Comparison of ENCODE assay signal across 23 cellular contexts in genomic region chr7:99260395-99260794, GRCh38. TPM values are rescaled to one million over a fixed set of nuclear protein-coding genes. Genes with fewer than 3 reads are reported as not detected.
DNase-seq lines count a peak whose midpoint lies in the region; ATAC-seq, FAIRE-seq and TF ChIP-seq lines count a peak whose summit lies in the region.
"Had no signal": no experiment of that assay in that cellular context is flagged by ENCODE, and none has a peak within 500 bp of the region (broad histone marks: within the 10 kb centered on the region; RNA-seq: fewer than 3 reads in every experiment).

No MANE protein-coding gene starts in this region.

- FAIRE-seq in K562 (lab: Jason Lieb, UNC) (no peak), bronchial epithelial cell (lab: Jason Lieb, UNC) (peak; percentile 77)
- FAIRE-seq: A204.1, G401.6, GM12891, GM19239 had no signal

- no peak overlapping the region for H4K91ac ChIP-seq in neuronal stem cell (ENCODE audit: low read depth, low read length, poor library complexity)

- no peak for TF ChIP-seq RAD21 in K562 (CRISPR knock-in tag; conservative IDR thresholded peaks at IDR 0.05 in 1 of 2, IDR thresholded peaks at IDR 0.05 in 1 of 2)

- no peak overlapping the region for H3K23ac ChIP-seq in neuronal stem cell (ENCODE audit: low read depth, low read length, poor library complexity)

- intact Hi-C loops in K562 (cut with micrococcal nuclease): no loop called here

- POLR2A ChIA-PET in K562 (lab: Yijun Ruan, JAX): no interaction called here

- H3K4me2 ChIP-seq in K562 (ENCODE audit: insufficient read depth, low read length) (no peak overlapping the region), neuronal stem cell (ENCODE audit: insufficient read depth, low read length, poor library complexity, severe bottlenecking) (no peak overlapping the region)
- H3K4me2 ChIP-seq: BLaER1 had no signal

- H2BK12ac ChIP-seq in neuronal stem cell (ENCODE audit: low read length): no peak overlapping the region

- H3K27ac ChIP-seq in K562 (ENCODE audit: extremely low read depth, low read depth, low read length) (no peak overlapping the region), neuronal stem cell (replicated peaks; ENCODE audit: low read length) (no peak overlapping the region)
- H3K27ac ChIP-seq: BLaER1 had no signal

- H2AK5ac ChIP-seq in neuronal stem cell (ENCODE audit: low read depth, low read length): no peak overlapping the region

- H3K9me1 ChIP-seq in K562 (ENCODE audit: control insufficient read depth, insufficient read depth, low read length): no peaks in the 10 kb centered on the region

- CTCF ChIA-PET in K562 (lab: Yijun Ruan, JAX; ENCODE audit: low intra/inter-chr PET ratio): no interaction called here

- no TSS peak for BruUV-seq in K562 (replicated peaks; lab: Mats Ljungman, UMichigan)

- DNase-seq in K562 (ENCODE audit: extremely low read depth in 1 of 4, low spot score in 3 of 4) (no peak), bronchial epithelial cell (ENCODE audit: low read depth) (no peak), neuronal stem cell (ENCODE audit: low spot score) (no peak), DMS 273 treated with DMSO at 0.1 percent for 48 hours (lab: John Stamatoyannopoulos, UW) (no peak)
- DNase-seq: 8988T; ACHN; BE2C; C1 segment of cervical spinal cord; CD4-positive, alpha-beta memory T cell; CD4-positive, CD25-positive, alpha-beta regulatory T cell; CD8-positive, alpha-beta memory T cell; COR-L47; DMS79 treated with DMSO at 0.1 percent for 48 hours; GF-D8 had no signal

- no peak overlapping the region for H3K9ac ChIP-seq in K562 (ENCODE audit: insufficient read depth in 1 of 2, low read depth in 2 of 2, low read length in 2 of 2)
- no peak overlapping the region for H3K9ac ChIP-seq in neuronal stem cell (ENCODE audit: low read depth, low read length, poor library complexity)
- H3K9ac ChIP-seq: BLaER1 had no signal

- H4K20me1 ChIP-seq in K562 (replicated peaks; ENCODE audit: control insufficient read depth, insufficient read depth, low read length): no peaks in the 10 kb centered on the region
- H4K20me1 ChIP-seq: BLaER1 had no signal

- H3K79me1 ChIP-seq in neuronal stem cell (ENCODE audit: low read depth, low read length): no peaks in the 10 kb centered on the region

- no peak for TF ChIP-seq POLR2A in K562 (conservative IDR thresholded peaks at IDR 0.05)

- no peak overlapping the region for H3K4me3 ChIP-seq in K562
- no peak overlapping the region for H3K4me3 ChIP-seq in bronchial epithelial cell (ENCODE audit: low read depth, low read length)
- no peak overlapping the region for H3K4me3 ChIP-seq in neuronal stem cell (ENCODE audit: low read length in 2 of 2)
- H3K4me3 ChIP-seq: BLaER1 had no signal

- H3K4me1 ChIP-seq in K562 (replicated peaks in 1 of 2; ENCODE audit: control insufficient read depth in 2 of 2, insufficient read depth in 2 of 2, low read length in 2 of 2) (no peaks in the 10 kb centered on the region), neuronal stem cell (ENCODE audit: control insufficient read depth in 2 of 2, insufficient read depth in 1 of 2, low read depth in 1 of 2, low read length in 2 of 2) (no peaks in the 10 kb centered on the region)
- H3K4me1 ChIP-seq: BE2C had no signal

- no peak overlapping the region for H4K8ac ChIP-seq in neuronal stem cell (ENCODE audit: low read depth, low read length)

- H3K27me3 ChIP-seq in K562 (ENCODE audit: control insufficient read depth in 2 of 2, insufficient read depth in 2 of 2, low read length in 2 of 2) (peaks cover 0 to 49% of the 10 kb centered on the region in 2 experiments; a peak in 3 of 5 replicates), bronchial epithelial cell (ENCODE audit: control insufficient read depth, insufficient read depth, low read length) (no peaks in the 10 kb centered on the region), neuronal stem cell (ENCODE audit: control insufficient read depth in 3 of 3, insufficient read depth in 3 of 3, low read depth in 1 of 3, low read length in 3 of 3) (no peaks in the 10 kb centered on the region)
- H3K27me3 ChIP-seq: BE2C, BLaER1 had no signal

- H3K4ac ChIP-seq in neuronal stem cell (ENCODE audit: low read length): no peak overlapping the region

- ATAC-seq in K562 (no peak), GM18511 (IDR thresholded peaks at IDR 0.05; ENCODE audit: unreplicated experiment) (no peak)

- H3K14ac ChIP-seq in neuronal stem cell (ENCODE audit: low read length): peak overlapping the region; percentile 84

- H3K18ac ChIP-seq in neuronal stem cell (ENCODE audit: low read length): peak overlapping the region; percentile 54

- in situ Hi-C loops in K562 (cut with MboI): no loop called here

- H3K36me3 ChIP-seq in K562 (ENCODE audit: control insufficient read depth, insufficient read depth, low read length) (no peaks in the 10 kb centered on the region), bronchial epithelial cell (ENCODE audit: control insufficient read depth, insufficient read depth, low read length) (no peaks in the 10 kb centered on the region), neuronal stem cell (replicated peaks in 1 of 2; ENCODE audit: control insufficient read depth in 2 of 2, insufficient read depth in 2 of 2, low read length in 2 of 2) (no peaks in the 10 kb centered on the region)
- H3K36me3 ChIP-seq: BE2C, BLaER1 had no signal

- WGBS in K562 (ENCODE audit: insufficient coverage, low coverage, missing lambda C conversion rate): 0% methylated on average over 1 of the region's 1 CpG
- no CpG with 5 or more reads among the region's 1 CpG for WGBS in neuronal stem cell (ENCODE audit: extremely low coverage in 2 of 2, insufficient read length in 2 of 2, insufficient replicate concordance in 1 of 2), 2 donors

- no peak for TF ChIP-seq EP300 in K562 (IDR thresholded peaks at IDR 0.05; ENCODE audit: low read length)

- TF ChIP-seq CTCF in K562 (IDR thresholded peaks at IDR 0.05 in 2 of 3, conservative IDR thresholded peaks at IDR 0.05 in 1 of 3; ENCODE audit: insufficient read depth in 2 of 3, low read depth in 1 of 3, low read length in 3 of 3) (no peak), bronchial epithelial cell (IDR thresholded peaks at IDR 0.05; ENCODE audit: insufficient read depth, low read length, severe bottlenecking) (no peak)

- H2AFZ ChIP-seq in K562 (ENCODE audit: low read depth, low read length): no peak overlapping the region
- no peak overlapping the region for H2AFZ ChIP-seq in neuronal stem cell (ENCODE audit: low read length)

- no peak overlapping the region for H2BK120ac ChIP-seq in neuronal stem cell (ENCODE audit: low read depth, low read length)

- no peak overlapping the region for H2BK15ac ChIP-seq in neuronal stem cell (ENCODE audit: low read length)

- no peaks in the 10 kb centered on the region for H3K9me3 ChIP-seq in K562 (replicated peaks; ENCODE audit: control insufficient read depth, insufficient read depth, low read depth, low read length)
- peaks cover 0 to 3% of the 10 kb centered on the region in 2 donors for H3K9me3 ChIP-seq in neuronal stem cell (replicated peaks in 1 of 2; ENCODE audit: control insufficient read depth in 2 of 2, insufficient read depth in 1 of 2, low read depth in 1 of 2, low read length in 2 of 2)
- H3K9me3 ChIP-seq: BE2C, BLaER1 had no signal

- H3K79me2 ChIP-seq in K562 (ENCODE audit: control insufficient read depth, insufficient read depth, low read length): no peaks in the 10 kb centered on the region

- no peak overlapping the region for H2BK5ac ChIP-seq in neuronal stem cell (ENCODE audit: low read length)

TF ChIP-seq in K562, 482 proteins besides CTCF, POLR2A, EP300 and RAD21 (continues in another document):
- TF ChIP-seq BCOR (IDR thresholded peaks at IDR 0.05): peak; percentile 93
- TF ChIP-seq RUNX1 (IDR thresholded peaks at IDR 0.05; ENCODE audit: low read depth): no peak

RNA-seq across cellular contexts. Expression of gene MYH16, which starts 12.2 kb away (rescaled TPM):
- not detected in 2 replicates for total RNA-seq in K562 (2011; cell fraction: chromatin; rRNA removed; ENCODE audit: low replicate concordance)
- total RNA-seq in K562 (2011; cell fraction: nucleolus; rRNA removed): not detected in 2 replicates
- total RNA-seq in K562 (2011; cell fraction: nucleoplasm; rRNA removed): not detected in 2 replicates
- total RNA-seq in K562 (2014; rRNA removed): not detected in 2 replicates
- not detected in 2 replicates for total RNA-seq in K562 (2014; rRNA removed; fragmentation: Illumina TruSeq; extraction: Trizol)
- not detected in 2 replicates for total RNA-seq in K562 (2015; rRNA removed; fragmentation: Illumina TruSeq; extraction: Trizol)
- not detected in 2 replicates for total RNA-seq in K562 (2021)
- not detected in 2 replicates for polyA plus RNA-seq in K562 (2011; rRNA removed)
- polyA plus RNA-seq in K562 (2011; cell fraction: cytosol; rRNA removed): 0.01 TPM in 1 of 2 replicates, not detected in the other
- 0.27 TPM in 1 of 2 replicates, not detected in the other for polyA plus RNA-seq in K562 (2011; cell fraction: nucleus; rRNA removed)
- polyA plus RNA-seq in K562 (2012): 0.12 TPM in 1 of 2 replicates, not detected in the other
- polyA plus RNA-seq in K562 (2014; fragmentation: Illumina TruSeq; extraction: Trizol): not detected in 2 replicates
- polyA plus RNA-seq in K562 (2014; fragmentation: Nextera tagmentation; extraction: Ambion mirVana): not detected
- 0.09 and 0.23 TPM in 2 replicates for polyA plus RNA-seq in K562 (2014; rRNA removed)
- polyA minus RNA-seq in K562 (2011; rRNA and poly(A)+ RNA removed): not detected in 2 replicates
- not detected in 2 replicates for polyA minus RNA-seq in K562 (2011; cell fraction: cytosol; rRNA and poly(A)+ RNA removed)
- not detected in 2 replicates for polyA minus RNA-seq in K562 (2011; cell fraction: nucleus; rRNA and poly(A)+ RNA removed)
- total RNA-seq in bronchial epithelial cell: 0.26 and 0.53 TPM in 2 replicates
- polyA plus RNA-seq in neuronal stem cell (2013, experiment 1 of 2): not detected
- polyA plus RNA-seq in neuronal stem cell (2013, experiment 2 of 2): not detected
- total RNA-seq: A673; CD4-positive, alpha-beta memory T cell; CD4-positive, CD25-positive, alpha-beta regulatory T cell; CD8-positive, alpha-beta memory T cell had no signal
- polyA plus RNA-seq: AG04450; CD14-positive monocyte; CD4-positive, alpha-beta memory T cell; CD4-positive, CD25-positive, alpha-beta regulatory T cell; CD8-positive, alpha-beta memory T cell had no signal

RNA-seq across cellular contexts. Expression of gene KPNA7, which starts 52.5 kb away (rescaled TPM):
- total RNA-seq in K562 (2011; cell fraction: chromatin; rRNA removed; ENCODE audit: low replicate concordance): not detected in 2 replicates
- not detected in 2 replicates for total RNA-seq in K562 (2011; cell fraction: nucleolus; rRNA removed)
- not detected in 2 replicates for total RNA-seq in K562 (2011; cell fraction: nucleoplasm; rRNA removed)
- not detected in 2 replicates for total RNA-seq in K562 (2014; rRNA removed)
- not detected in 2 replicates for total RNA-seq in K562 (2014; rRNA removed; fragmentation: Illumina TruSeq; extraction: Trizol)
- total RNA-seq in K562 (2015; rRNA removed; fragmentation: Illumina TruSeq; extraction: Trizol): not detected in 2 replicates
- total RNA-seq in K562 (2021): not detected in 2 replicates
- not detected in 2 replicates for polyA plus RNA-seq in K562 (2011; rRNA removed)
- 0.07 TPM in 1 of 2 replicates, not detected in the other for polyA plus RNA-seq in K562 (2011; cell fraction: cytosol; rRNA removed)
- polyA plus RNA-seq in K562 (2011; cell fraction: nucleus; rRNA removed): not detected in 2 replicates
- not detected in 2 replicates for polyA plus RNA-seq in K562 (2012)
- not detected in 2 replicates for polyA plus RNA-seq in K562 (2014; fragmentation: Illumina TruSeq; extraction: Trizol)
- polyA plus RNA-seq in K562 (2014; fragmentation: Nextera tagmentation; extraction: Ambion mirVana): not detected
- polyA plus RNA-seq in K562 (2014; rRNA removed): not detected in 2 replicates
- not detected in 2 replicates for polyA minus RNA-seq in K562 (2011; rRNA and poly(A)+ RNA removed)
- polyA minus RNA-seq in K562 (2011; cell fraction: cytosol; rRNA and poly(A)+ RNA removed): not detected in 2 replicates
- polyA minus RNA-seq in K562 (2011; cell fraction: nucleus; rRNA and poly(A)+ RNA removed): not detected in 2 replicates
- total RNA-seq in bronchial epithelial cell: 0.77 and 1.8 TPM in 2 replicates
- 0.10 TPM for polyA plus RNA-seq in neuronal stem cell (2013, experiment 1 of 2)
- polyA plus RNA-seq in neuronal stem cell (2013, experiment 2 of 2): 0.06 TPM
- total RNA-seq: A673; CD4-positive, alpha-beta memory T cell; CD4-positive, CD25-positive, alpha-beta regulatory T cell; CD8-positive, alpha-beta memory T cell had no signal
- polyA plus RNA-seq: AG04450; CD14-positive monocyte; CD4-positive, alpha-beta memory T cell; CD4-positive, CD25-positive, alpha-beta regulatory T cell; CD8-positive, alpha-beta memory T cell had no signal
